18 cellular contexts compared by ENCODE assay signal in genomic region chr6:81105998-81106397, GRCh38.
A peak's percentile ranks its signal among the peaks of the same experiment; 100 is the strongest.
DNase-seq lines count a peak whose midpoint lies in the region; ATAC-seq, FAIRE-seq and TF ChIP-seq lines count a peak whose summit lies in the region.
"Had no signal": no experiment of that assay in that cellular context is flagged by ENCODE, and none has a peak within 500 bp of the region (broad histone marks: within the 10 kb centered on the region; RNA-seq: fewer than 3 reads in every experiment).

No MANE protein-coding gene starts in this region.

- no peak overlapping the region for H3K14ac ChIP-seq in H1 (ENCODE audit: insufficient read length)

- peak; percentile 41 to 45 for TF ChIP-seq RAD21 in H1 (IDR thresholded peaks at IDR 0.05 in 1 of 2, conservative IDR thresholded peaks at IDR 0.05 in 1 of 2; ENCODE audit: low read depth in 2 of 2, low read length in 2 of 2)

- no peak overlapping the region for H2AFZ ChIP-seq in H1 (ENCODE audit: low read length)

- H3K4me3 ChIP-seq in left ventricle myocardium inferior, result no peak overlapping the region
- H3K4me3 ChIP-seq in LNCaP clone FGC (ENCODE audit: low read depth, low read length), result no peak overlapping the region
- H3K4me3 ChIP-seq in H1 (ENCODE audit: extremely low read depth in 1 of 4, insufficient read depth in 2 of 4, low read depth in 3 of 4, low read length in 4 of 4), result no peak overlapping the region
- no peak overlapping the region for H3K4me3 ChIP-seq in prostate gland
- H3K4me3 ChIP-seq: heart right ventricle, tibial artery had no signal

- no peak overlapping the region for H3K4me3 Mint-ChIP-seq in activated CD4-positive, alpha-beta T cell treated with anti-CD3 and anti-CD28 coated beads, Interleukin-2, amount 10 ng/mL, durations not matched to agents 7 days and 5 days

- no peaks in the 10 kb centered on the region for H3K36me3 Mint-ChIP-seq in activated CD4-positive, alpha-beta T cell treated with anti-CD3 and anti-CD28 coated beads, Interleukin-2, amount 10 ng/mL, durations not matched to agents 7 days and 5 days (ENCODE audit: low read depth)

- ATAC-seq in left ventricle myocardium superior (no peak), GM19467 (IDR thresholded peaks at IDR 0.05; ENCODE audit: unreplicated experiment) (no peak)
- ATAC-seq: heart right ventricle had no signal

- H3K27me3 ChIP-seq in left ventricle myocardium inferior (ENCODE audit: low read depth) (no peaks in the 10 kb centered on the region), H1 (replicated peaks in 1 of 4; ENCODE audit: control insufficient read depth in 3 of 4, extremely low read depth in 1 of 4, insufficient read depth in 3 of 4, low read length in 3 of 4) (no peaks in the 10 kb centered on the region), prostate gland (replicated peaks; ENCODE audit: insufficient read depth) (no peaks in the 10 kb centered on the region)
- H3K27me3 ChIP-seq: heart right ventricle, tibial artery had no signal

- DNase-seq in left ventricle myocardium inferior, result no peak
- DNase-seq in left ventricle myocardium superior, result no peak
- DNase-seq in LNCaP clone FGC (ENCODE audit: low read depth), result no peak
- no peak for DNase-seq in H1 (ENCODE audit: low read depth in 1 of 2, low spot score in 2 of 2)
- no peak for DNase-seq in glomerular visceral epithelial cell (ENCODE audit: extremely low spot score)
- no peak for DNase-seq in prostate gland (ENCODE audit: low spot score)
- DNase-seq in activated CD4-positive, alpha-beta T cell treated with anti-CD3 and anti-CD28 coated beads, Interleukin-2, amount 10 ng/mL, durations not matched to agents 7 days and 5 days, result no peak
- DNase-seq: activated CD4-positive, CD25-positive, alpha-beta regulatory T cell treated with anti-CD3 and anti-CD28 coated beads, Interleukin-2, amount 50 U/mL, for 72 hours; cortex of kidney; DMS 273 treated with DMSO at 0.1 percent for 48 hours; heart right ventricle; NCI-H2107; NCI-H748 treated with DMSO at 0.1 percent for 48 hours; stimulated activated CD4-positive, alpha-beta T cell treated with anti-CD3 and anti-CD28 coated beads, Interleukin-2, amount 100 ng/mL, for 48 hours; tibial artery had no signal

- H3K36me3 ChIP-seq in left ventricle myocardium inferior (no peaks in the 10 kb centered on the region), H1 (ENCODE audit: control insufficient read depth in 2 of 4, insufficient read depth in 4 of 4, low read length in 3 of 4) (no peaks in the 10 kb centered on the region), prostate gland (no peaks in the 10 kb centered on the region)
- H3K36me3 ChIP-seq: heart right ventricle, tibial artery had no signal

- no peak overlapping the region for H2BK20ac ChIP-seq in H1 (ENCODE audit: low read length)

- H3K79me2 ChIP-seq in H1 (ENCODE audit: control insufficient read depth in 1 of 2, insufficient read depth in 2 of 2, low read length in 2 of 2), result no peaks in the 10 kb centered on the region

- no peak overlapping the region for H4K91ac ChIP-seq in H1 (replicated peaks; ENCODE audit: insufficient read length, low read length)

- H3K9me3 ChIP-seq in left ventricle myocardium inferior (replicated peaks) (peaks cover 12% of the 10 kb centered on the region), H1 (ENCODE audit: insufficient read depth in 2 of 2, low read depth in 1 of 2, low read length in 1 of 2) (no peaks in the 10 kb centered on the region), prostate gland (no peaks in the 10 kb centered on the region)

- H4K8ac ChIP-seq in H1 (ENCODE audit: extremely low read depth, insufficient read depth, low read length), result no peak overlapping the region

- H2BK12ac ChIP-seq in H1 (ENCODE audit: low read depth, low read length), result no peak overlapping the region

- no peak overlapping the region for H2BK5ac ChIP-seq in H1 (ENCODE audit: low read depth, low read length)

- no peaks in the 10 kb centered on the region for H3K23me2 ChIP-seq in H1 (ENCODE audit: low read depth, low read length)

- H3K4me1 ChIP-seq in left ventricle myocardium inferior (no peaks in the 10 kb centered on the region), H1 (replicated peaks in 1 of 4; ENCODE audit: control insufficient read depth in 3 of 4, insufficient read depth in 4 of 4, low read length in 3 of 4) (no peaks in the 10 kb centered on the region), prostate gland (replicated peaks) (no peaks in the 10 kb centered on the region)
- H3K4me1 ChIP-seq: heart right ventricle had no signal

- no peaks in the 10 kb centered on the region for H3K4me1 Mint-ChIP-seq in activated CD4-positive, alpha-beta T cell treated with anti-CD3 and anti-CD28 coated beads, Interleukin-2, amount 10 ng/mL, durations not matched to agents 7 days and 5 days

- TF ChIP-seq POLR2A in H1 (IDR thresholded peaks at IDR 0.05; ENCODE audit: control extremely low read depth in 1 of 2, low read depth in 2 of 2, low read length in 2 of 2) (no peak), prostate gland (IDR thresholded peaks at IDR 0.05) (no peak)

- H3K4ac ChIP-seq in H1 (replicated peaks; ENCODE audit: insufficient read length, low read depth, low read length), result no peak overlapping the region

- H2AK5ac ChIP-seq in H1 (ENCODE audit: low read depth, low read length), result no peak overlapping the region

- no peak overlapping the region for H3K4me2 ChIP-seq in H1 (ENCODE audit: insufficient read depth in 1 of 2, low read depth in 2 of 2, low read length in 2 of 2)

- TF ChIP-seq EP300 in H1 (IDR thresholded peaks at IDR 0.05; ENCODE audit: borderline replicate concordance in 1 of 2, low read depth in 2 of 2, low read length in 2 of 2), result no peak

- TF ChIP-seq CTCF in left ventricle myocardium inferior (IDR thresholded peaks at IDR 0.05; ENCODE audit: borderline replicate concordance) (peak; percentile 15), LNCaP clone FGC (IDR thresholded peaks at IDR 0.05; ENCODE audit: control insufficient read depth, extremely low read depth, insufficient read depth) (0 out of 2 replicates have a peak, but pooled peaks have one; percentile 17), H1 (IDR thresholded peaks at IDR 0.05; ENCODE audit: control extremely low read depth in 1 of 3, insufficient read depth in 1 of 3, low read depth in 1 of 3, low read length in 3 of 3) (peak in 1 of 3 experiments; percentile 21; a peak in 1 of 4 replicates), prostate gland (IDR thresholded peaks at IDR 0.05) (no peak)

- H3K9me3 Mint-ChIP-seq in activated CD4-positive, alpha-beta T cell treated with anti-CD3 and anti-CD28 coated beads, Interleukin-2, amount 10 ng/mL, durations not matched to agents 7 days and 5 days, result peaks cover 2% of the 10 kb centered on the region

- no peak for FAIRE-seq in H1 (lab: Jason Lieb, UNC)
- FAIRE-seq: astrocyte had no signal

- H3K27ac ChIP-seq in left ventricle myocardium inferior (replicated peaks), result no peak overlapping the region
- no peak overlapping the region for H3K27ac ChIP-seq in H1 (ENCODE audit: low read depth, low read length)
- H3K27ac ChIP-seq in prostate gland, result no peak overlapping the region
- H3K27ac ChIP-seq: heart right ventricle, RWPE1, tibial artery had no signal

- no peak overlapping the region for H3K23ac ChIP-seq in H1 (ENCODE audit: insufficient read length)

- WGBS in H1 (ENCODE audit: extremely low coverage in 1 of 2, insufficient coverage in 1 of 2, insufficient read length in 1 of 2, insufficient replicate concordance in 2 of 2, low coverage in 1 of 2, low lambda C conversion rate in 2 of 2, missing lambda C conversion rate in 1 of 2), 2 experiments, result 83% methylated on average over 1 of the region's 1 CpG; no CpG with 5 or more reads in 1 of the 2 experiments
- 80% methylated on average over 1 of the region's 1 CpG for whole genome bisulfite sequencing in prostate gland

- CTCF ChIA-PET in H1 (lab: Charles Lee; ENCODE audit: partially characterized antibody), result interaction anchor here (1.1 to 1.2 kb wide), 2 partner anchors 8 kb away, joined by 3 to 4 read pairs; no protein-coding TSS in a partner anchor
- CTCF ChIA-PET in activated CD4-positive, alpha-beta T cell treated with anti-CD3 and anti-CD28 coated beads, Interleukin-2, amount 10 ng/mL, durations not matched to agents 7 days and 5 days (lab: Charles Lee), result no interaction called here

- H4K5ac ChIP-seq in H1 (ENCODE audit: insufficient read length, low read depth, low read length), result no peak overlapping the region

- no peak overlapping the region for H2BK120ac ChIP-seq in H1 (replicated peaks; ENCODE audit: low read depth, low read length)

- H3K27ac Mint-ChIP-seq in activated CD4-positive, alpha-beta T cell treated with anti-CD3 and anti-CD28 coated beads, Interleukin-2, amount 10 ng/mL, durations not matched to agents 7 days and 5 days, result no peak overlapping the region

- no peaks in the 10 kb centered on the region for H3K79me1 ChIP-seq in H1 (ENCODE audit: low read depth, low read length)

- H4K20me1 ChIP-seq in H1 (replicated peaks in 1 of 2; ENCODE audit: control insufficient read depth in 1 of 2, insufficient read depth in 2 of 2, low read length in 2 of 2), result no peaks in the 10 kb centered on the region

- no peak overlapping the region for H3K56ac ChIP-seq in H1 (replicated peaks; ENCODE audit: insufficient read length, low read depth, low read length)

- H2BK15ac ChIP-seq in H1 (ENCODE audit: low read length), result no peak overlapping the region

- no peaks in the 10 kb centered on the region for H3K27me3 Mint-ChIP-seq in activated CD4-positive, alpha-beta T cell treated with anti-CD3 and anti-CD28 coated beads, Interleukin-2, amount 10 ng/mL, durations not matched to agents 7 days and 5 days

- H3K9ac ChIP-seq in H1 (replicated peaks in 1 of 4; ENCODE audit: extremely low read depth in 1 of 4, low read depth in 3 of 4, low read length in 3 of 4), result no peak overlapping the region

- POLR2A ChIA-PET in H1 (lab: Charles Lee; ENCODE audit: partially characterized antibody), result no interaction called here
- POLR2A ChIA-PET in activated CD4-positive, alpha-beta T cell treated with anti-CD3 and anti-CD28 coated beads, Interleukin-2, amount 10 ng/mL, durations not matched to agents 7 days and 5 days (lab: Charles Lee), result no interaction called here

- intact Hi-C loops in left ventricle myocardium inferior (cut with micrococcal nuclease) (no loop called here), left ventricle myocardium superior (cut with micrococcal nuclease) (no loop called here), prostate gland (cut with DNase I) (no loop called here)

- no peak overlapping the region for H3K18ac ChIP-seq in H1 (ENCODE audit: extremely low read depth, low read length)

TF ChIP-seq in H1, 55 proteins besides CTCF, POLR2A, EP300 and RAD21 (continues in another document):
- no peak for TF ChIP-seq GTF2F1 (IDR thresholded peaks at IDR 0.05; ENCODE audit: borderline replicate concordance, low read depth, low read length)

Comparison
In these comparisons a context has a peak if more than half of its experiments do, and no peak if none do; other contexts are left out.
1. CTCF ChIP-seq: peak in left ventricle myocardium inferior (single experiment) and LNCaP clone FGC (single experiment); none in prostate gland (0 of 4).